Comparison of ENCODE assay signal across 10 cellular contexts in genomic region chr7:155961241-155962190, GRCh38.
DNase-seq lines count a peak whose midpoint lies in the region; ATAC-seq and TF ChIP-seq lines count a peak whose summit lies in the region.
"Had no signal": no experiment of that assay in that cellular context is flagged by ENCODE, and none has a peak within 500 bp of the region (broad histone marks: within the 10 kb centered on the region; RNA-seq: fewer than 3 reads in every experiment).

No MANE protein-coding gene starts in this region.

- peak; percentile 13 to 27 for ATAC-seq in activated T-cell treated with anti-CD3 and anti-CD28 coated beads, Interleukin-2, amount 50 U/mL, for 4 hours
- peak; percentile 83 for ATAC-seq in left lung
- no peak for ATAC-seq in GM21381 (IDR thresholded peaks at IDR 0.05; ENCODE audit: unreplicated experiment)
- ATAC-seq: stimulated activated memory B cell treated with anti-CD40 and anti-IgM and Interleukin-4, amounts not matched to agents 10 μg/mL and 1 μg/mL and 100 μg/mL, for 72 hours had no signal

- no peaks in the 10 kb centered on the region for H3K4me1 ChIP-seq in left lung
- H3K4me1 ChIP-seq in transverse colon: peaks cover 0 to 6% (median 0%) of the 10 kb centered on the region in 4 donors

- H3K36me3 Mint-ChIP-seq in activated T-cell treated with anti-CD3 and anti-CD28 coated beads, Interleukin-2, amount 50 U/mL, for 4 hours (ENCODE audit: insufficient read depth): no peaks in the 10 kb centered on the region
- H3K36me3 Mint-ChIP-seq in activated naive CD4-positive, alpha-beta T cell treated with anti-CD3 and anti-CD28 coated beads for 36 hours (ENCODE audit: low read depth): no peaks in the 10 kb centered on the region
- H3K36me3 Mint-ChIP-seq: stimulated activated memory B cell treated with anti-CD40 and anti-IgM and Interleukin-4, amounts not matched to agents 10 μg/mL and 1 μg/mL and 100 μg/mL, for 72 hours had no signal

- TF ChIP-seq POLR2A in transverse colon (IDR thresholded peaks at IDR 0.05): peak; percentile 32

- in situ Hi-C loops in transverse colon (cut with MboI; ENCODE audit: low pct_ligation_motif_present in 1 of 4, low pct_unique_long_range_greater_than_20kb in 1 of 4, low sequenced_read_pairs in 3 of 4): no loop called here

- H3K4me3 ChIP-seq in left lung: no peak overlapping the region
- peak overlapping the region in 1 of 4 donors; percentile 5 for H3K4me3 ChIP-seq in transverse colon

- DNase-seq in activated effector memory CD4-positive, alpha-beta T cell treated with anti-CD3 and anti-CD28 coated beads, Interleukin-2, amount 50 U/mL, for 16 hours: peak; percentile 78
- DNase-seq in activated effector memory CD4-positive, alpha-beta T cell treated with Interleukin-2 at 50 U/mL for 16 hours: no peak
- no peak for DNase-seq in activated T-cell treated with anti-CD3 and anti-CD28 coated beads, Interleukin-2, amount 50 U/mL, for 4 hours
- DNase-seq in left lung (peak; percentile 44 to 80), transverse colon (no peak), activated gamma-delta T cell (lab: John Stamatoyannopoulos, UW) (no peak)
- no peak for DNase-seq in activated naive CD4-positive, alpha-beta T cell treated with anti-CD3 and anti-CD28 coated beads for 36 hours
- DNase-seq: NCI-H524 had no signal

- no peaks in the 10 kb centered on the region for H3K9me3 ChIP-seq in left lung
- H3K9me3 ChIP-seq in transverse colon: no peaks in the 10 kb centered on the region

- H3K27me3 ChIP-seq in left lung: peaks cover 0 to 10% of the 10 kb centered on the region in 2 donors
- no peaks in the 10 kb centered on the region for H3K27me3 ChIP-seq in transverse colon

- H3K27ac ChIP-seq in left lung (peak overlapping the region in 1 of 2 donors; percentile 0), transverse colon (peak overlapping the region in 1 of 4 donors; percentile 3)

- H3K4me1 Mint-ChIP-seq in activated T-cell treated with anti-CD3 and anti-CD28 coated beads, Interleukin-2, amount 50 U/mL, for 4 hours (ENCODE audit: low read depth): peaks cover 8% of the 10 kb centered on the region
- H3K4me1 Mint-ChIP-seq in activated naive CD4-positive, alpha-beta T cell treated with anti-CD3 and anti-CD28 coated beads for 36 hours (ENCODE audit: low read depth): peaks cover 20% of the 10 kb centered on the region
- H3K4me1 Mint-ChIP-seq: stimulated activated memory B cell treated with anti-CD40 and anti-IgM and Interleukin-4, amounts not matched to agents 10 μg/mL and 1 μg/mL and 100 μg/mL, for 72 hours had no signal

- no peak overlapping the region for H3K27ac Mint-ChIP-seq in activated naive CD4-positive, alpha-beta T cell treated with anti-CD3 and anti-CD28 coated beads for 36 hours
- H3K27ac Mint-ChIP-seq: stimulated activated memory B cell treated with anti-CD40 and anti-IgM and Interleukin-4, amounts not matched to agents 10 μg/mL and 1 μg/mL and 100 μg/mL, for 72 hours had no signal

- peak overlapping the region; percentile 5 for H3K4me3 Mint-ChIP-seq in activated T-cell treated with anti-CD3 and anti-CD28 coated beads, Interleukin-2, amount 50 U/mL, for 4 hours
- no peak overlapping the region for H3K4me3 Mint-ChIP-seq in activated naive CD4-positive, alpha-beta T cell treated with anti-CD3 and anti-CD28 coated beads for 36 hours
- H3K4me3 Mint-ChIP-seq: stimulated activated memory B cell treated with anti-CD40 and anti-IgM and Interleukin-4, amounts not matched to agents 10 μg/mL and 1 μg/mL and 100 μg/mL, for 72 hours had no signal

- H3K36me3 ChIP-seq in left lung (no peaks in the 10 kb centered on the region), transverse colon (no peaks in the 10 kb centered on the region)

- H3K27me3 Mint-ChIP-seq in activated T-cell treated with anti-CD3 and anti-CD28 coated beads, Interleukin-2, amount 50 U/mL, for 4 hours (ENCODE audit: low read depth): peaks cover 10% of the 10 kb centered on the region
- H3K27me3 Mint-ChIP-seq in activated naive CD4-positive, alpha-beta T cell treated with anti-CD3 and anti-CD28 coated beads for 36 hours (ENCODE audit: low read depth): peaks cover 8% of the 10 kb centered on the region

- CTCF ChIA-PET in activated naive CD4-positive, alpha-beta T cell treated with anti-CD3 and anti-CD28 coated beads for 36 hours (lab: Charles Lee): interaction anchor here (2.1 kb wide), 1 partner anchor 37 kb away, joined by 5 read pairs; no protein-coding TSS in a partner anchor

- TF ChIP-seq EP300 in transverse colon (IDR thresholded peaks at IDR 0.05; ENCODE audit: low read depth): no peak

- H3K9me3 Mint-ChIP-seq in activated T-cell treated with anti-CD3 and anti-CD28 coated beads, Interleukin-2, amount 50 U/mL, for 4 hours: no peaks in the 10 kb centered on the region
- H3K9me3 Mint-ChIP-seq in activated naive CD4-positive, alpha-beta T cell treated with anti-CD3 and anti-CD28 coated beads for 36 hours: no peaks in the 10 kb centered on the region
- H3K9me3 Mint-ChIP-seq: stimulated activated memory B cell treated with anti-CD40 and anti-IgM and Interleukin-4, amounts not matched to agents 10 μg/mL and 1 μg/mL and 100 μg/mL, for 72 hours had no signal

- TF ChIP-seq CTCF in left lung (IDR thresholded peaks at IDR 0.05): no peak
- TF ChIP-seq CTCF in transverse colon (IDR thresholded peaks at IDR 0.05): no peak

- WGBS in transverse colon (ENCODE audit: low coverage in 1 of 2), 2 donors: 66 to 74% methylated on average over 6 to 25 of the region's 25 CpGs

- intact Hi-C loops in left lung (cut with DNase I): no loop called here
- intact Hi-C loops in transverse colon (cut with DNase I; ENCODE audit: low total_unique reads): no loop called here
- intact Hi-C loops in activated naive CD4-positive, alpha-beta T cell treated with anti-CD3 and anti-CD28 coated beads for 36 hours (cut with micrococcal nuclease): loop anchor here (1.0 to 10.0 kb wide), 3 partner anchors 19 to 683 kb away; partner anchors contain the start of gene RNF32

Comparison
In these comparisons a context has a peak if more than half of its experiments do, and no peak if none do; other contexts are left out.
1. DNase-seq: peak in activated effector memory CD4-positive, alpha-beta T cell treated with anti-CD3 and anti-CD28 coated beads, Interleukin-2, amount 50 U/mL, for 16 hours (single experiment) and left lung (2 of 2); none in activated effector memory CD4-positive, alpha-beta T cell treated with Interleukin-2 at 50 U/mL for 16 hours (single experiment), activated T-cell treated with anti-CD3 and anti-CD28 coated beads, Interleukin-2, amount 50 U/mL, for 4 hours (single experiment), transverse colon (single experiment), activated gamma-delta T cell (single experiment) and activated naive CD4-positive, alpha-beta T cell treated with anti-CD3 and anti-CD28 coated beads for 36 hours (single experiment).